In the genomic region with DNA sequence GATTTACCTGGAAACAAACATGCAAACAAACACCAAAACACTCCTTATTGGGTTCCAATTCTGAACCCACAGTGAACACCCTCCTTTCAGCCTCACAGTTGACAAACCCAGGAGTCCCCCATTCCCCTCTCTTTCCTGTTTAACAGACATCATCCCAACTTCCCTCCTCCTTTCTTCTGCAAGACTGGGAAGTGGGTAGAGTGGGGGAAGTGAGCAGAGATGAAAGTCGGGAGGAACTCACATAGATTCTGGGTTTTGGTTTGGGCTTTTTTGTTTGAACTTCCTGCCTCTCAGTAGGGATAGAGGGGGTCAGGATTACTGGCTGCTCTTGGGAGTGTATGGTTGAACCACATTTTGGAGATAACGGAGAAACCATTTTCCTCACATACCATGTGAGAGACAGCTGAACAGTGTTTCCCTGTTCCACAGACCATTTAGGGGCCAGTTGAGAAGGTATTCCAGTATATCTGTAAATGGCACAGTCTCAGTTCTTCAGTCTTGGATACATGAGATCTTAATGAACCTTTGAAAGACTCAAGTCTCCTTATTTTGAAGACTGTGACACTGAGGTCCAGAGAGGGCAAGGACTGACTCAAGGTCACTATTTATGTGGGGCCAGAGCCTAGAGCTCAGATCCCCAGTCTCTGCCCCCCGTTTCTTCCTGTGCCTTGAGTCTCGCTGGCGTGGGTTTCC, we compare ENCODE assay signal across 9 cellular contexts. TPM values are rescaled to one million over a fixed set of nuclear protein-coding genes. Genes with fewer than 3 reads are reported as not detected.
DNase-seq lines count a peak whose midpoint lies in the region; ATAC-seq and TF ChIP-seq lines count a peak whose summit lies in the region.
"Had no signal": no experiment of that assay in that cellular context is flagged by ENCODE, and none has a peak within 500 bp of the region (broad histone marks: within the 10 kb centered on the region; RNA-seq: fewer than 3 reads in every experiment).

No MANE protein-coding gene starts in this region.

- peak; percentile 13 for ATAC-seq in GM18498 (IDR thresholded peaks at IDR 0.05; ENCODE audit: unreplicated experiment)
- peak; percentile 20 for ATAC-seq in HG02870 (IDR thresholded peaks at IDR 0.05; ENCODE audit: unreplicated experiment)
- peak; percentile 8 for ATAC-seq in activated naive CD8-positive, alpha-beta T cell treated with anti-CD3 and anti-CD28 coated beads, Interleukin-2, amount 50 U/mL, for 24 hours
- no peak for ATAC-seq in activated CD8-positive, alpha-beta memory T cell treated with anti-CD3 and anti-CD28 coated beads, Interleukin-2, amount 10 ng/mL, durations not matched to agents 7 days and 5 days

- H3K27ac Mint-ChIP-seq in activated naive CD8-positive, alpha-beta T cell treated with anti-CD3 and anti-CD28 coated beads, Interleukin-2, amount 50 U/mL, for 24 hours: no peak overlapping the region
- H3K27ac Mint-ChIP-seq in activated CD8-positive, alpha-beta memory T cell treated with anti-CD3 and anti-CD28 coated beads, Interleukin-2, amount 10 ng/mL, durations not matched to agents 7 days and 5 days: no peak overlapping the region

- no peak for TF ChIP-seq CTCF in neutrophil (IDR thresholded peaks at IDR 0.05)

- CTCF ChIA-PET in activated CD8-positive, alpha-beta memory T cell treated with anti-CD3 and anti-CD28 coated beads, Interleukin-2, amount 10 ng/mL, durations not matched to agents 7 days and 5 days (lab: Charles Lee): interaction anchor here (0.6 to 4.5 kb wide), 38 partner anchors 8 to 767 kb away, joined by 3 to 80 read pairs (median 5); partner anchors contain the start of genes CBX5, HNRNPA1, NCKAP1L and ZNF385A

- intact Hi-C loops in cardiac septum (cut with DNase I): no loop called here

- H3K4me3 Mint-ChIP-seq in activated naive CD8-positive, alpha-beta T cell treated with anti-CD3 and anti-CD28 coated beads, Interleukin-2, amount 50 U/mL, for 24 hours: no peak overlapping the region
- no peak overlapping the region for H3K4me3 Mint-ChIP-seq in activated CD8-positive, alpha-beta memory T cell treated with anti-CD3 and anti-CD28 coated beads, Interleukin-2, amount 10 ng/mL, durations not matched to agents 7 days and 5 days

- no peaks in the 10 kb centered on the region for H3K27me3 ChIP-seq in neutrophil

- H3K4me3 ChIP-seq in neutrophil (ENCODE audit: low read depth in 1 of 2, low read length in 1 of 2): peak overlapping the region; percentile 49 to 54

- no peak for DNase-seq in activated naive CD8-positive, alpha-beta T cell treated with anti-CD3 and anti-CD28 coated beads, Interleukin-2, amount 50 U/mL, for 24 hours
- no peak for DNase-seq in activated CD8-positive, alpha-beta memory T cell treated with anti-CD3 and anti-CD28 coated beads, Interleukin-2, amount 10 ng/mL, durations not matched to agents 7 days and 5 days
- DNase-seq in caudate nucleus (lab: John Stamatoyannopoulos, UW) (no peak), nucleus accumbens (lab: John Stamatoyannopoulos, UW) (no peak), cardiac septum (ENCODE audit: low spot score) (no peak)

- peaks cover 74 to 80% of the 10 kb centered on the region in 2 experiments for H3K4me1 ChIP-seq in neutrophil (ENCODE audit: control insufficient read depth in 1 of 2, insufficient read depth in 1 of 2, low read depth in 1 of 2, low read length in 1 of 2)

- H3K9me3 ChIP-seq in neutrophil: no peaks in the 10 kb centered on the region

- peaks cover 42% of the 10 kb centered on the region for H3K4me1 Mint-ChIP-seq in activated naive CD8-positive, alpha-beta T cell treated with anti-CD3 and anti-CD28 coated beads, Interleukin-2, amount 50 U/mL, for 24 hours
- H3K4me1 Mint-ChIP-seq in activated CD8-positive, alpha-beta memory T cell treated with anti-CD3 and anti-CD28 coated beads, Interleukin-2, amount 10 ng/mL, durations not matched to agents 7 days and 5 days: peaks cover 36% of the 10 kb centered on the region

- no peaks in the 10 kb centered on the region for H3K36me3 Mint-ChIP-seq in activated naive CD8-positive, alpha-beta T cell treated with anti-CD3 and anti-CD28 coated beads, Interleukin-2, amount 50 U/mL, for 24 hours (ENCODE audit: low read depth)
- no peaks in the 10 kb centered on the region for H3K36me3 Mint-ChIP-seq in activated CD8-positive, alpha-beta memory T cell treated with anti-CD3 and anti-CD28 coated beads, Interleukin-2, amount 10 ng/mL, durations not matched to agents 7 days and 5 days

- H3K9me3 Mint-ChIP-seq in activated naive CD8-positive, alpha-beta T cell treated with anti-CD3 and anti-CD28 coated beads, Interleukin-2, amount 50 U/mL, for 24 hours: no peaks in the 10 kb centered on the region
- H3K9me3 Mint-ChIP-seq in activated CD8-positive, alpha-beta memory T cell treated with anti-CD3 and anti-CD28 coated beads, Interleukin-2, amount 10 ng/mL, durations not matched to agents 7 days and 5 days (ENCODE audit: low read depth): no peaks in the 10 kb centered on the region

- H3K27ac ChIP-seq in neutrophil (peak overlapping the region; percentile 65), caudate nucleus (ENCODE audit: low read depth, low read length) (no peak overlapping the region)

- no peaks in the 10 kb centered on the region for H3K36me3 ChIP-seq in neutrophil

- H3K27me3 Mint-ChIP-seq in activated naive CD8-positive, alpha-beta T cell treated with anti-CD3 and anti-CD28 coated beads, Interleukin-2, amount 50 U/mL, for 24 hours: no peaks in the 10 kb centered on the region
- H3K27me3 Mint-ChIP-seq in activated CD8-positive, alpha-beta memory T cell treated with anti-CD3 and anti-CD28 coated beads, Interleukin-2, amount 10 ng/mL, durations not matched to agents 7 days and 5 days: peaks cover 19% of the 10 kb centered on the region

RNA-seq across cellular contexts. Expression of gene GPR84, which starts 3.9 kb away (rescaled TPM):
- total RNA-seq in activated CD8-positive, alpha-beta memory T cell treated with anti-CD3 and anti-CD28 coated beads, Interleukin-2, amount 10 ng/mL, durations not matched to agents 7 days and 5 days: under 1 TPM; 0.32 to 0.59 TPM
- total RNA-seq in cardiac septum: 0.22 TPM
- total RNA-seq: fibroblast of villous mesenchyme had no signal

RNA-seq across cellular contexts. Expression of gene ZNF385A, which starts 16.4 kb away (rescaled TPM):
- total RNA-seq in activated CD8-positive, alpha-beta memory T cell treated with anti-CD3 and anti-CD28 coated beads, Interleukin-2, amount 10 ng/mL, durations not matched to agents 7 days and 5 days: under 1 TPM; 0.30 to 0.91 TPM
- 4.8 TPM for total RNA-seq in cardiac septum

RNA-seq across cellular contexts. Expression of gene COPZ1, which starts 43.2 kb away (rescaled TPM):
- total RNA-seq in activated CD8-positive, alpha-beta memory T cell treated with anti-CD3 and anti-CD28 coated beads, Interleukin-2, amount 10 ng/mL, durations not matched to agents 7 days and 5 days: 100 to 1,000 TPM in 1 of 2 experiments, 10 to 100 TPM in 1; 90.8 to 104 TPM
- total RNA-seq in cardiac septum: 106 TPM

RNA-seq across cellular contexts. Expression of gene ITGA5, which starts 50.9 kb away (rescaled TPM):
- 10 to 100 TPM; 13.2 to 37.6 TPM for total RNA-seq in activated CD8-positive, alpha-beta memory T cell treated with anti-CD3 and anti-CD28 coated beads, Interleukin-2, amount 10 ng/mL, durations not matched to agents 7 days and 5 days
- total RNA-seq in cardiac septum: 48.2 TPM
